1 cellular context compared by ENCODE assay signal in genomic region chr3:136276049-136276755, GRCh38.
TF ChIP-seq lines count a peak whose summit lies in the region.

No MANE protein-coding gene starts in this region.

TF ChIP-seq in WTC11, 78 proteins besides CTCF, POLR2A, EP300 and RAD21 (continued from another document):
- no peak for TF ChIP-seq E2F4 (CRISPR knock-in tag; IDR thresholded peaks at IDR 0.05; ENCODE audit: borderline replicate concordance, low read depth)
- TF ChIP-seq NR1H2 (CRISPR knock-in tag; IDR thresholded peaks at IDR 0.05) = no peak
- no peak for TF ChIP-seq ATF3 (CRISPR knock-in tag; conservative IDR thresholded peaks at IDR 0.05)
- no peak for TF ChIP-seq PRDM15 (CRISPR knock-in tag; IDR thresholded peaks at IDR 0.05)
- TF ChIP-seq IRF2 (CRISPR knock-in tag; IDR thresholded peaks at IDR 0.05; ENCODE audit: borderline replicate concordance, low read depth) = no peak
- TF ChIP-seq CREM (CRISPR knock-in tag; IDR thresholded peaks at IDR 0.05) = no peak
- TF ChIP-seq TEAD1 (CRISPR knock-in tag; IDR thresholded peaks at IDR 0.05) = no peak
- TF ChIP-seq E2F5 (CRISPR knock-in tag; IDR thresholded peaks at IDR 0.05) = no peak
- TF ChIP-seq ZBTB43 (CRISPR knock-in tag; IDR thresholded peaks at IDR 0.05) = no peak
- no peak for TF ChIP-seq ZNF219 (CRISPR knock-in tag; IDR thresholded peaks at IDR 0.05; ENCODE audit: borderline replicate concordance)
TF ChIP-seq in WTC11: peak in this region for 0.
